12 cellular contexts compared by ENCODE assay signal in the genomic region with DNA sequence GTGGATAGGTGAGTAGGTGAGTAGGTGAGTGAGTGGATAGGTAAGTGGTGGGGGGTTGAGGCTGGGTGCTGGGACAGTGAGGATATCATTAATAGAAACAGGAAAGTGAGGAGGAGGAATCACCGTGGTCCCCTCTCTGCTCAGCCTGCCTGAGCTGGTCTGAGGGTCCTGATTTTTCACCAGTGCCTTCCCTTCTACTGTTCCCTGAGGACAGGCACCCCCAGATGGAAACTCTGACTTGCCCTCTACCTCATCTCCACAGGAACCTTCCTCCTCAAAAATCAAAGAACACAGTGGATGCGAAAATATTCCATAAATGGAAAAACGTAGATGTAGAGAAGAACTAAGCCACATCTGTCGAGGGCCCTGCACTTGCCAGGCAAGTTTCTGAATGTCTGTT. TPM values are rescaled to one million over a fixed set of nuclear protein-coding genes. Genes with fewer than 3 reads are reported as not detected.
DNase-seq lines count a peak whose midpoint lies in the region; ATAC-seq, FAIRE-seq and TF ChIP-seq lines count a peak whose summit lies in the region.
"Had no signal": no experiment of that assay in that cellular context is flagged by ENCODE, and none has a peak within 500 bp of the region (broad histone marks: within the 10 kb centered on the region; RNA-seq: fewer than 3 reads in every experiment).

No MANE protein-coding gene starts in this region.

- H3K9me3 ChIP-seq in OCI-LY1 (ENCODE audit: low read length) (no peaks in the 10 kb centered on the region), duodenal mucosa (ENCODE audit: control insufficient read depth in 1 of 2, low read length in 2 of 2) (no peaks in the 10 kb centered on the region), small intestine (ENCODE audit: control insufficient read depth, low read depth) (no peaks in the 10 kb centered on the region)

- no peaks in the 10 kb centered on the region for H3F3A ChIP-seq in OCI-LY1 (ENCODE audit: insufficient read depth, low read length)

- H3K4me3 ChIP-seq in GM08714 (ENCODE audit: low read length): peak overlapping the region; percentile 21; the same call in 1 of the 2 replicates
- H3K4me3 ChIP-seq in OCI-LY1 (ENCODE audit: low read depth, low read length, poor library complexity, severe bottlenecking): peak overlapping the region; percentile 9
- peak overlapping the region; percentile 50 to 56 for H3K4me3 ChIP-seq in duodenal mucosa (ENCODE audit: low read depth in 1 of 2, low read length in 2 of 2)
- H3K4me3 ChIP-seq in small intestine (ENCODE audit: low read depth in 1 of 2, low read length in 2 of 2): peak overlapping the region in 1 of 2 donors; percentile 28
- H3K4me3 ChIP-seq: cardiac muscle cell, K562 had no signal

- peak overlapping the region; percentile 58 for H3K4me2 ChIP-seq in OCI-LY1 (ENCODE audit: low read length)

- no peak for TF ChIP-seq CTCF in OCI-LY1 (IDR thresholded peaks at IDR 0.05; ENCODE audit: low read length)

- no peak overlapping the region; the same call in 1 of the 2 replicates for H3K9ac ChIP-seq in OCI-LY1 (ENCODE audit: low read length)
- H3K9ac ChIP-seq in duodenal mucosa (ENCODE audit: low read depth in 1 of 2, low read length in 2 of 2): peak overlapping the region in 1 of 2 donors; percentile 42

- WGBS in small intestine, 3 donors: 64 to 84% (median 83%) methylated on average over 4 of the region's 4 CpGs

- H3K27me3 ChIP-seq in OCI-LY1 (ENCODE audit: insufficient read depth, low read length) (no peaks in the 10 kb centered on the region), duodenal mucosa (ENCODE audit: control insufficient read depth in 1 of 2, insufficient read depth in 2 of 2, low read length in 2 of 2) (no peaks in the 10 kb centered on the region), small intestine (ENCODE audit: control insufficient read depth in 2 of 2, insufficient read depth in 2 of 2, low read length in 2 of 2) (no peaks in the 10 kb centered on the region)
- H3K27me3 ChIP-seq: cardiac muscle cell had no signal

- H2AFZ ChIP-seq in OCI-LY1 (ENCODE audit: low read length): no peak overlapping the region

- no peak for ATAC-seq in left lobe of liver
- ATAC-seq: K562 had no signal

- H3K9me2 ChIP-seq in OCI-LY1 (ENCODE audit: low read depth, low read length): no peaks in the 10 kb centered on the region

- H3K79me2 ChIP-seq in OCI-LY1 (ENCODE audit: insufficient read depth, low read length): no peaks in the 10 kb centered on the region

- no peaks in the 10 kb centered on the region for H4K20me1 ChIP-seq in OCI-LY1 (ENCODE audit: insufficient read depth, low read length)

- H3K4me1 ChIP-seq in OCI-LY1 (ENCODE audit: insufficient read depth, low read length, severe bottlenecking): peaks cover 53% of the 10 kb centered on the region
- peaks cover 4 to 29% of the 10 kb centered on the region in 2 donors for H3K4me1 ChIP-seq in duodenal mucosa (ENCODE audit: control insufficient read depth in 1 of 2, insufficient read depth in 2 of 2, low read length in 2 of 2)
- H3K4me1 ChIP-seq in small intestine (ENCODE audit: control insufficient read depth in 2 of 2, insufficient read depth in 1 of 2, low read depth in 1 of 2, low read length in 1 of 2): peaks cover 0 to 3% of the 10 kb centered on the region in 2 donors

- H3K36me3 ChIP-seq in OCI-LY1 (ENCODE audit: insufficient read depth, low read length) (no peaks in the 10 kb centered on the region), duodenal mucosa (ENCODE audit: control insufficient read depth in 1 of 2, insufficient read depth in 2 of 2, low read length in 2 of 2) (no peaks in the 10 kb centered on the region), small intestine (ENCODE audit: control insufficient read depth in 2 of 2, insufficient read depth in 2 of 2, low read length in 2 of 2) (no peaks in the 10 kb centered on the region)
- H3K36me3 ChIP-seq: cardiac muscle cell had no signal

- H3K27ac ChIP-seq in OCI-LY1 (ENCODE audit: low read depth, low read length, poor library complexity, severe bottlenecking) (peak overlapping the region; percentile 71), duodenal mucosa (ENCODE audit: low read depth, low read length) (no peak overlapping the region), small intestine (ENCODE audit: low read depth in 1 of 2, low read length in 1 of 2) (peak overlapping the region; percentile 9 to 42)
- H3K27ac ChIP-seq: cardiac muscle cell had no signal

- DNase-seq in small intestine (no peak), left lobe of liver (ENCODE audit: low spot score) (no peak), CD1c-positive myeloid dendritic cell (ENCODE audit: extremely low spot score) (no peak), NOMO-1 (lab: John Stamatoyannopoulos, UW; ENCODE audit: unreplicated experiment in 2 of 2) (no peak)
- DNase-seq: Calu3, erythroblast, NCI-H2081 had no signal

- FAIRE-seq in small intestine (lab: Jason Lieb, UNC): no peak
- FAIRE-seq: K562 had no signal

RNA-seq across cellular contexts. Expression of gene GPR68, which starts 1.9 kb away (rescaled TPM):
- polyA plus RNA-seq in small intestine: under 1 TPM in 2 of 3 donors, not detected in 1; 0.54 to 0.78 TPM
- 0.10 TPM for total RNA-seq in left lobe of liver
- total RNA-seq: Calu3 had no signal
